Comparison of ENCODE assay signal across 18 cellular contexts in genomic region chr5:180692426-180692825, GRCh38. TPM values are rescaled to one million over a fixed set of nuclear protein-coding genes. Genes with fewer than 3 reads are reported as not detected.
DNase-seq lines count a peak whose midpoint lies in the region; ATAC-seq and TF ChIP-seq lines count a peak whose summit lies in the region.
"Had no signal": no experiment of that assay in that cellular context is flagged by ENCODE, and none has a peak within 500 bp of the region (broad histone marks: within the 10 kb centered on the region; RNA-seq: fewer than 3 reads in every experiment).

No MANE protein-coding gene starts in this region.

- no peak overlapping the region for H3K4me3 ChIP-seq in fibroblast of villous mesenchyme (ENCODE audit: low read depth, low read length)
- no peak overlapping the region for H3K4me3 ChIP-seq in MM.1S (ENCODE audit: low read length)
- H3K4me3 ChIP-seq: BLaER1 treated with 17β-estradiol and CSF1 and Interleukin-3, amounts not matched to agents 10 nM and 100 nM had no signal

- H3K79me2 ChIP-seq in MM.1S (ENCODE audit: low read length), result no peaks in the 10 kb centered on the region

- CTCF ChIA-PET in CD4-positive, alpha-beta T cell (lab: Charles Lee), result interaction anchor here (0.7 kb wide), 1 partner anchor 22 kb away, joined by 3 read pairs; no protein-coding TSS in a partner anchor

- no peaks in the 10 kb centered on the region for H3K36me3 ChIP-seq in KOPT-K1 (ENCODE audit: insufficient read depth, low read length)
- H3K36me3 ChIP-seq in MM.1S (replicated peaks; ENCODE audit: insufficient read depth, low read length), result no peaks in the 10 kb centered on the region
- H3K36me3 ChIP-seq: BLaER1 treated with 17β-estradiol and CSF1 and Interleukin-3, amounts not matched to agents 10 nM and 100 nM had no signal

- no peak for ATAC-seq in CD4-positive, alpha-beta T cell (ENCODE audit: poor library complexity)
- no peak for ATAC-seq in GM18498 (IDR thresholded peaks at IDR 0.05; ENCODE audit: unreplicated experiment)
- ATAC-seq: HCT116, HepG2 had no signal

- H3K9me2 ChIP-seq in MM.1S (replicated peaks; ENCODE audit: insufficient read depth, low read length), result no peaks in the 10 kb centered on the region

- no peaks in the 10 kb centered on the region for H4K20me1 ChIP-seq in MM.1S (ENCODE audit: insufficient read depth, low read length)
- H4K20me1 ChIP-seq: BLaER1 treated with 17β-estradiol and CSF1 and Interleukin-3, amounts not matched to agents 10 nM and 100 nM had no signal

- H3K4me3 Mint-ChIP-seq in CD4-positive, alpha-beta T cell, result no peak overlapping the region
- H3K4me3 Mint-ChIP-seq: B cell, IgD-negative memory B cell had no signal

- intact Hi-C loops in CD4-positive, alpha-beta T cell (cut with DNase I, micrococcal nuclease), result no loop called here

- no peaks in the 10 kb centered on the region for H3K4me1 ChIP-seq in MM.1S (ENCODE audit: low read length)
- H3K4me1 ChIP-seq: Caco-2 had no signal

- peaks cover 54% of the 10 kb centered on the region for H3K4me1 Mint-ChIP-seq in CD4-positive, alpha-beta T cell (ENCODE audit: low read depth)
- H3K4me1 Mint-ChIP-seq: B cell, IgD-negative memory B cell had no signal

- H3F3A ChIP-seq in MM.1S (ENCODE audit: insufficient read depth, low read length), result no peaks in the 10 kb centered on the region

- TF ChIP-seq CTCF in CD4-positive, alpha-beta T cell (IDR thresholded peaks at IDR 0.05), result no peak
- TF ChIP-seq CTCF in fibroblast of villous mesenchyme (IDR thresholded peaks at IDR 0.05; ENCODE audit: insufficient read depth, low read depth, low read length) (no peak), MM.1S (IDR thresholded peaks at IDR 0.05; ENCODE audit: low read length) (no peak)

- H3K36me3 Mint-ChIP-seq in CD4-positive, alpha-beta T cell (ENCODE audit: low read depth), result no peaks in the 10 kb centered on the region
- H3K36me3 Mint-ChIP-seq: IgD-negative memory B cell had no signal

- DNase-seq in CD4-positive, alpha-beta T cell, result no peak
- DNase-seq in fibroblast of villous mesenchyme (ENCODE audit: low read depth) (peak; percentile 38), MM.1S (no peak), NCI-H2171 treated with DMSO at 0.1 percent for 48 hours (lab: John Stamatoyannopoulos, UW) (no peak), DMS53 treated with DMSO at 0.1 percent for 48 hours (lab: John Stamatoyannopoulos, UW; ENCODE audit: unreplicated experiment) (no peak)
- DNase-seq: 8988T, Caco-2, DMS79, GF-D8, GOT3, H7 had no signal

- no peaks in the 10 kb centered on the region for H3K9me3 Mint-ChIP-seq in CD4-positive, alpha-beta T cell

- no peak overlapping the region for H3K9ac ChIP-seq in MM.1S (ENCODE audit: low read length)
- H3K9ac ChIP-seq: BLaER1 treated with 17β-estradiol and CSF1 and Interleukin-3, amounts not matched to agents 10 nM and 100 nM had no signal

- H3K27ac ChIP-seq in CD4-positive, alpha-beta T cell (ENCODE audit: low read depth, low read length), result no peak overlapping the region
- H3K27ac ChIP-seq in KOPT-K1 (ENCODE audit: low read depth, low read length, poor library complexity, severe bottlenecking) (peak overlapping the region; percentile 100), MM.1S (ENCODE audit: low read length) (no peak overlapping the region)
- H3K27ac ChIP-seq: BLaER1 treated with 17β-estradiol and CSF1 and Interleukin-3, amounts not matched to agents 10 nM and 100 nM had no signal

- no peaks in the 10 kb centered on the region for H3K27me3 ChIP-seq in CD4-positive, alpha-beta T cell (ENCODE audit: control insufficient read depth, insufficient read depth, low read length)
- H3K27me3 ChIP-seq in MM.1S (replicated peaks; ENCODE audit: insufficient read depth, low read length), result no peaks in the 10 kb centered on the region; the same call in 1 of the 2 replicates
- H3K27me3 ChIP-seq: BLaER1 treated with 17β-estradiol and CSF1 and Interleukin-3, amounts not matched to agents 10 nM and 100 nM had no signal

- H3K27ac Mint-ChIP-seq in CD4-positive, alpha-beta T cell, result peak overlapping the region; percentile 87
- H3K27ac Mint-ChIP-seq: B cell had no signal

- no peaks in the 10 kb centered on the region for H3K27me3 Mint-ChIP-seq in CD4-positive, alpha-beta T cell

- POLR2A ChIA-PET in CD4-positive, alpha-beta T cell (lab: Charles Lee), result no interaction called here

- no peak overlapping the region for H3K4me2 ChIP-seq in MM.1S (ENCODE audit: low read depth, low read length)
- H3K4me2 ChIP-seq: BLaER1 treated with 17β-estradiol and CSF1 and Interleukin-3, amounts not matched to agents 10 nM and 100 nM had no signal

- H2AFZ ChIP-seq in MM.1S (ENCODE audit: low read length), result no peak overlapping the region

- H3K9me3 ChIP-seq in CD4-positive, alpha-beta T cell (ENCODE audit: control insufficient read depth, low read length), result no peaks in the 10 kb centered on the region
- peaks cover 17% of the 10 kb centered on the region for H3K9me3 ChIP-seq in KOPT-K1 (ENCODE audit: insufficient read depth, low read length, poor library complexity, severe bottlenecking)
- no peaks in the 10 kb centered on the region for H3K9me3 ChIP-seq in MM.1S (replicated peaks; ENCODE audit: insufficient read depth, low read length)

RNA-seq across cellular contexts. Expression of gene FLT4, which starts 43.0 kb away (rescaled TPM):
- 1 to 10 TPM; 2.3 to 2.5 TPM for total RNA-seq in CD4-positive, alpha-beta T cell
- total RNA-seq in fibroblast of villous mesenchyme, result under 0.01 and 0.43 TPM in 2 replicates
- total RNA-seq: B cell, Caco-2, HepG2 had no signal

RNA-seq across cellular contexts. Expression of gene OR2Y1, which starts 47.4 kb away (rescaled TPM):
- total RNA-seq in CD4-positive, alpha-beta T cell, result not detected
- not detected in 2 replicates for total RNA-seq in fibroblast of villous mesenchyme
- total RNA-seq: B cell, Caco-2, H7, HepG2 had no signal
